Comparison of ENCODE assay signal across 14 cellular contexts in the genomic region with DNA sequence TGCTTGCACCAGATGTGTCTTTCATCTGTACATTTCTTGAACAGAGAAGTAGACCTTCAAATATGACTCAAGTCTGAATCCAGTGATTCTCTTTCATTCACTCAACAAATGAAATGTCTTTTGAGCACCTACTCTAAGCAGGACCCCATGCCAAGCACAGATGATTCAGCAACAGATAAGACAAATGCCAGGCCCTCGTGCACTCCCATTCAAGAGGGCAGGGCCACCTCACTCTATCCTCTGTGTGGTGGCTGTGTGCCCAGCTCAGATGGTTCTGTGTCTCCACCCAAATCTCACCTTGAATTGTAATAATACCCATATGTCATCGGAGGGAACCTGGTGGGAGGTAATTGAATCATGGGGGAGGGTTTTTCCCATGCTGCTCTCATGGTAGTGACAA.
DNase-seq lines count a peak whose midpoint lies in the region; ATAC-seq and TF ChIP-seq lines count a peak whose summit lies in the region.
"Had no signal": no experiment of that assay in that cellular context is flagged by ENCODE, and none has a peak within 500 bp of the region (broad histone marks: within the 10 kb centered on the region; RNA-seq: fewer than 3 reads in every experiment).

No MANE protein-coding gene starts in this region.

- no peaks in the 10 kb centered on the region for H3K9me3 Mint-ChIP-seq in activated CD4-positive, alpha-beta T cell treated with anti-CD3 and anti-CD28 coated beads, Interleukin-2, amount 10 ng/mL, durations not matched to agents 7 days and 5 days
- H3K9me3 Mint-ChIP-seq: GM23338, natural killer cell had no signal

- CTCF ChIA-PET in activated CD4-positive, alpha-beta T cell treated with anti-CD3 and anti-CD28 coated beads, Interleukin-2, amount 10 ng/mL, durations not matched to agents 7 days and 5 days (lab: Charles Lee), result interaction anchor here (1.2 to 2.0 kb wide), 2 partner anchors 13 to 140 kb away, joined by 3 to 6 read pairs; no protein-coding TSS in a partner anchor
- CTCF ChIA-PET in RWPE1 (lab: Yijun Ruan, JAX), result interaction anchor here (0.6 kb wide), 1 partner anchor 318 kb away, joined by 3 read pairs; no protein-coding TSS in a partner anchor

- peak; percentile 58 for DNase-seq in activated CD4-positive, alpha-beta T cell treated with anti-CD3 and anti-CD28 coated beads for 48 hours
- no peak for DNase-seq in activated CD4-positive, alpha-beta T cell treated with anti-CD3 and anti-CD28 coated beads, Interleukin-2, amount 10 ng/mL, durations not matched to agents 7 days and 5 days
- no peak for DNase-seq in RWPE1 (ENCODE audit: low spot score)
- DNase-seq in omental fat pad (ENCODE audit: low spot score), result no peak
- no peak for DNase-seq in HAP-1 (ENCODE audit: low spot score in 2 of 2)
- no peak for DNase-seq in transverse colon
- DNase-seq in Ammon's horn (ENCODE audit: low spot score), result no peak
- DNase-seq: cerebellar nuclear complex, lower lobe of right lung, natural killer cell, NCI-H446 treated with DMSO at 0.1 percent for 48 hours had no signal

- no peak for TF ChIP-seq EP300 in transverse colon (IDR thresholded peaks at IDR 0.05; ENCODE audit: low read depth)

- H3K27me3 ChIP-seq in HAP-1 (ENCODE audit: low read depth), result peaks cover 14% of the 10 kb centered on the region; the same call in 1 of the 2 replicates
- peaks cover 20% of the 10 kb centered on the region for H3K27me3 ChIP-seq in transverse colon

- no peak overlapping the region for H3K4me3 ChIP-seq in HAP-1
- no peak overlapping the region for H3K4me3 ChIP-seq in transverse colon
- H3K4me3 ChIP-seq: GM23338, lower lobe of right lung had no signal

- H3K27me3 Mint-ChIP-seq in activated CD4-positive, alpha-beta T cell treated with anti-CD3 and anti-CD28 coated beads, Interleukin-2, amount 10 ng/mL, durations not matched to agents 7 days and 5 days, result peaks cover 4% of the 10 kb centered on the region

- no peaks in the 10 kb centered on the region for H3K4me1 ChIP-seq in HAP-1
- no peaks in the 10 kb centered on the region for H3K4me1 ChIP-seq in transverse colon
- H3K4me1 ChIP-seq: lower lobe of right lung had no signal

- TF ChIP-seq POLR2A in transverse colon (IDR thresholded peaks at IDR 0.05), result no peak

- POLR2A ChIA-PET in activated CD4-positive, alpha-beta T cell treated with anti-CD3 and anti-CD28 coated beads, Interleukin-2, amount 10 ng/mL, durations not matched to agents 7 days and 5 days (lab: Charles Lee), result no interaction called here
- POLR2A ChIA-PET in RWPE1 (lab: Yijun Ruan, JAX; ENCODE audit: low non-redundant PET), result no interaction called here

- no peak overlapping the region for H3K4me3 Mint-ChIP-seq in activated CD4-positive, alpha-beta T cell treated with anti-CD3 and anti-CD28 coated beads, Interleukin-2, amount 10 ng/mL, durations not matched to agents 7 days and 5 days
- H3K4me3 Mint-ChIP-seq: GM23338, natural killer cell had no signal

- H3K36me3 ChIP-seq in HAP-1 (replicated peaks) (no peaks in the 10 kb centered on the region), transverse colon (no peaks in the 10 kb centered on the region)
- H3K36me3 ChIP-seq: lower lobe of right lung had no signal

- H3K9me3 ChIP-seq in HAP-1, result peaks cover 3% of the 10 kb centered on the region; the same call in 1 of the 2 replicates
- H3K9me3 ChIP-seq in transverse colon, result no peaks in the 10 kb centered on the region
- H3K9me3 ChIP-seq: lower lobe of right lung had no signal

- H3K36me3 Mint-ChIP-seq in activated CD4-positive, alpha-beta T cell treated with anti-CD3 and anti-CD28 coated beads, Interleukin-2, amount 10 ng/mL, durations not matched to agents 7 days and 5 days (ENCODE audit: low read depth), result no peaks in the 10 kb centered on the region
- H3K36me3 Mint-ChIP-seq: natural killer cell had no signal

- H3K27ac ChIP-seq in RWPE1, result peak overlapping the region; percentile 29; the same call in 1 of the 2 replicates
- H3K27ac ChIP-seq in transverse colon, result no peak overlapping the region
- H3K27ac ChIP-seq: lower lobe of right lung had no signal

- WGBS in transverse colon (ENCODE audit: low coverage in 1 of 2), 2 donors, result 38% methylated on average over 2 of the region's 2 CpGs; no CpG with 5 or more reads in 1 of the 2 donors

- TF ChIP-seq CTCF in RWPE1 (conservative IDR thresholded peaks at IDR 0.05; ENCODE audit: low read depth) (no peak), omental fat pad (IDR thresholded peaks at IDR 0.05) (no peak), transverse colon (IDR thresholded peaks at IDR 0.05) (no peak)

- intact Hi-C loops in transverse colon (cut with DNase I; ENCODE audit: low total_unique reads), result no loop called here

- H3K4me1 Mint-ChIP-seq in activated CD4-positive, alpha-beta T cell treated with anti-CD3 and anti-CD28 coated beads, Interleukin-2, amount 10 ng/mL, durations not matched to agents 7 days and 5 days, result peaks cover 12% of the 10 kb centered on the region
- H3K4me1 Mint-ChIP-seq: natural killer cell had no signal

- in situ Hi-C loops in HAP-1 (cut with MboI; ENCODE audit: low sequenced_read_pairs) (no loop called here), transverse colon (cut with MboI; ENCODE audit: low pct_ligation_motif_present in 1 of 4, low pct_unique_long_range_greater_than_20kb in 1 of 4, low sequenced_read_pairs in 3 of 4) (no loop called here)

- H3K27ac Mint-ChIP-seq in activated CD4-positive, alpha-beta T cell treated with anti-CD3 and anti-CD28 coated beads, Interleukin-2, amount 10 ng/mL, durations not matched to agents 7 days and 5 days, result no peak overlapping the region
- H3K27ac Mint-ChIP-seq: GM23338, natural killer cell had no signal

- ATAC-seq in GM19395 (IDR thresholded peaks at IDR 0.05; ENCODE audit: unreplicated experiment), result peak; percentile 35
- peak; percentile 44 for ATAC-seq in omental fat pad (ENCODE audit: low FRiP score)
- ATAC-seq: GM23338, lower lobe of right lung, natural killer cell, SK-N-SH treated with all-trans-retinoic acid at 6 μM for 48 hours had no signal
